ENCODE assay signal across 8 cellular contexts in the genomic region with DNA sequence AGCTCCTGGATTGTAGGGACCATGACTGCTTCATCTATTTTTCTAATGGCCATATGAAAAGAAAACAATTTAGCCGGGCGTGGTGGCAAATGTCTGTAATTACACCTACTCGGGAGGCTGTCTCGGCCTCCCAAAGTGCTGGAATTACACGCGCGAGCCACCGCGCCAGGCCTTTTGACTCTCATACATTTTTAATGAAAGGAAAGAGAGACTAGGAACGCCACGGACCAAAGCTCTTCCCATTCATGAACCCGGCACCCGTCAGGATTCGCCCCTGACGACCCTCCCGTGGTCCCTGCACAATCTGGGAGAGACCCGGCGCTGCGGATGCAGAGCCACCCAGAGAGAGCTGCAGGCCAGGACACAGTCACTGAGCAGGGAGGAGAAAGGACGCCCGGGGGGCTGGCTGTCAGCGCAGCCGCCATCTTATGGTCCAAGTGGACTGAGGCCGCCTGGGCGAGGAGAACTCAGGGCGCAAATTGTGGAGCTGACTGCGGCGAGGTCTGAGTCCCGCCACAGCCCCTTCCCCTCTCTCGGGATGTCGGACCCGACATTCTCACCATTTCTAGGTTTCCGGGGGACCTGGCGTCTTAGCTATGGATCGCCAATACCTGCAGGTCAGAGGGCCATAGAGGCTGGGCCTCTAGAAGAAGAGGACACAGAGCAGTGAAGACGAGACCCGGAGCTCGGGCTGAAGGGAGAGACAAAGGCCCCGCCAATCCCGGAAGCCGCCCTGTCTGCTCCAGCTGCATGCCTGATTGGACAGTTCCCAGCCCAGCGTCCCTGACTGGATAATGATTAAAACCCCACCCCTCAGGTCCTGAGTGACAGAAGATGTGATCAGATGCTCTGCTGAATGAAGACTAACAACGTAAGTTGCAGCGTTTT. TPM values are rescaled to one million over a fixed set of nuclear protein-coding genes. Genes with fewer than 3 reads are reported as not detected.
DNase-seq lines count a peak whose midpoint lies in the region; ATAC-seq and TF ChIP-seq lines count a peak whose summit lies in the region.

A gene (minus strand): TSS at position 705 of the 888 bp plus-strand sequence. CDS start 142 bp downstream, at position 563.

- ATAC-seq in GM18907 (IDR thresholded peaks at IDR 0.05; ENCODE audit: unreplicated experiment) (peak; percentile 89), HG03175 (IDR thresholded peaks at IDR 0.05; ENCODE audit: unreplicated experiment) (peak; percentile 77)

- no peaks in the 10 kb centered on the region for H3K9me3 ChIP-seq in esophagus (ENCODE audit: control insufficient read depth in 2 of 2, insufficient read depth in 1 of 2, low read depth in 1 of 2, low read length in 1 of 2)
- H3K9me3 ChIP-seq in muscle layer of duodenum (ENCODE audit: control insufficient read depth in 1 of 2, low read length in 2 of 2) = no peaks in the 10 kb centered on the region

- TF ChIP-seq CTCF in AG10803 (conservative IDR thresholded peaks at IDR 0.05; ENCODE audit: low read length) = no peak

- H3K4me1 ChIP-seq in esophagus (ENCODE audit: control insufficient read depth in 2 of 2, insufficient read depth in 2 of 2, low read length in 1 of 2) (peaks cover 0 to 2% of the 10 kb centered on the region in 2 donors), muscle layer of duodenum (ENCODE audit: control insufficient read depth in 1 of 2, insufficient read depth in 2 of 2, low read length in 2 of 2) (peaks cover 0 to 8% of the 10 kb centered on the region in 2 donors)

- no peaks in the 10 kb centered on the region for H3K27me3 ChIP-seq in esophagus (ENCODE audit: control insufficient read depth in 1 of 2, insufficient read depth in 2 of 2, low read length in 2 of 2)
- H3K27me3 ChIP-seq in muscle layer of duodenum (ENCODE audit: low read depth, low read length) = no peaks in the 10 kb centered on the region

- H3K27ac ChIP-seq in esophagus (ENCODE audit: low read depth in 2 of 2, low read length in 1 of 2) = peak within 1 kb of the TSS; percentile 78 to 89
- peak within 1 kb of the TSS; percentile 31 for H3K27ac ChIP-seq in muscle layer of duodenum (ENCODE audit: low read length)

- WGBS in esophagus, 2 donors = 0 to 4% methylated on average over 43 to 44 of the region's 44 CpGs

- H3K36me3 ChIP-seq in esophagus (ENCODE audit: control insufficient read depth in 2 of 2, insufficient read depth in 2 of 2, low read length in 1 of 2) (no peaks in the 10 kb centered on the region), muscle layer of duodenum (ENCODE audit: control insufficient read depth in 1 of 2, insufficient read depth in 2 of 2, low read length in 2 of 2) (no peaks in the 10 kb centered on the region)

- H3K4me3 ChIP-seq in AG10803 (ENCODE audit: low read length) = peak within 1 kb of the TSS; percentile 79
- peak within 1 kb of the TSS; percentile 63 to 84 for H3K4me3 ChIP-seq in esophagus (ENCODE audit: low read depth in 1 of 2, low read length in 2 of 2)
- peak within 1 kb of the TSS; percentile 78 to 92 for H3K4me3 ChIP-seq in muscle layer of duodenum (ENCODE audit: low read depth in 1 of 2, low read length in 2 of 2)

- DNase-seq in AG10803 (ENCODE audit: low read depth) (peak; percentile 84), NCI-H748 treated with DMSO at 0.1 percent for 48 hours (lab: John Stamatoyannopoulos, UW) (peak; percentile 71), activated T-cell treated with anti-CD3 and anti-CD28 coated beads for 24 hours (ENCODE audit: low read depth) (peak; percentile 84)
- peak; percentile 60 to 68 for DNase-seq in stimulated activated CD8-positive, alpha-beta memory T cell treated with anti-CD3 and anti-CD28 coated beads, Interleukin-7, amount 100 ng/mL, for 1 hour (ENCODE audit: low read depth in 2 of 2)

RNA-seq across cellular contexts. Expression of the gene that starts here (rescaled TPM):
- polyA plus RNA-seq in esophagus = 1 to 10 TPM in 1 of 2 donors, under 1 TPM in 1; 0.67 to 1.4 TPM

Comparison
In these comparisons a context has a peak if more than half of its experiments do, and no peak if none do; other contexts are left out.
1. Peak in every context shown above with its lines: DNase-seq, ATAC-seq, H3K4me3 ChIP-seq and H3K27ac ChIP-seq.